ENCODE assay signal across 8 cellular contexts in genomic region chrX:134807039-134807729, GRCh38. TPM values are rescaled to one million over a fixed set of nuclear protein-coding genes. Genes with fewer than 3 reads are reported as not detected.
DNase-seq lines count a peak whose midpoint lies in the region; ATAC-seq, FAIRE-seq and TF ChIP-seq lines count a peak whose summit lies in the region.

No MANE protein-coding gene starts in this region.

- H3K4me3 ChIP-seq in psoas muscle = peak overlapping the region; percentile 68

- H3K4me3 Mint-ChIP-seq in T-helper 17 cell = peak overlapping the region; percentile 91

- DNase-seq in NCI-H1694 (lab: John Stamatoyannopoulos, UW) (peak; percentile 93), T-helper 17 cell (peak; percentile 69 to 80 (median 71)), left ventricle myocardium superior (peak; percentile 87), psoas muscle (peak; percentile 84 to 91), urothelium cell line (ENCODE audit: low spot score) (peak; percentile 67)

- no peak for TF ChIP-seq CTCF in psoas muscle (IDR thresholded peaks at IDR 0.05)

- H3K9me3 ChIP-seq in T-helper 17 cell (ENCODE audit: control insufficient read depth, low read length, poor library complexity, severe bottlenecking) (no peaks in the 10 kb centered on the region), psoas muscle (no peaks in the 10 kb centered on the region)

- H3K4me1 Mint-ChIP-seq in T-helper 17 cell = peaks cover 22% of the 10 kb centered on the region

- no peak for FAIRE-seq in urothelium cell line (lab: Jason Lieb, UNC)

- 1 to 29% (median 1%) methylated on average over 29 to 30 of the region's 30 CpGs for WGBS in psoas muscle, 3 donors

- H3K27ac Mint-ChIP-seq in T-helper 17 cell = peak overlapping the region; percentile 95

- H3K27ac ChIP-seq in angular gyrus (ENCODE audit: low read depth, low read length) (peak overlapping the region; percentile 44), psoas muscle (peak overlapping the region; percentile 71)

- intact Hi-C loops in left ventricle myocardium superior (cut with micrococcal nuclease) = no loop called here
- intact Hi-C loops in psoas muscle (cut with DNase I) = no loop called here

- no peaks in the 10 kb centered on the region for H3K36me3 ChIP-seq in psoas muscle (ENCODE audit: insufficient read depth in 1 of 2, low read depth in 1 of 2)

- no peaks in the 10 kb centered on the region for H3K27me3 Mint-ChIP-seq in T-helper 17 cell

- ATAC-seq in GM18499 (IDR thresholded peaks at IDR 0.05; ENCODE audit: insufficient read depth, unreplicated experiment) (peak; percentile 57), HG02885 (IDR thresholded peaks at IDR 0.05; ENCODE audit: poor library complexity, unreplicated experiment) (peak; percentile 86), T-helper 17 cell (peak; percentile 86), left ventricle myocardium superior (peak; percentile 97), psoas muscle (peak; percentile 86 to 98 (median 94))

- no peaks in the 10 kb centered on the region for H3K4me1 ChIP-seq in psoas muscle

- no peaks in the 10 kb centered on the region for H3K27me3 ChIP-seq in psoas muscle (ENCODE audit: insufficient read depth in 3 of 3, low read length in 2 of 3)

- H3K36me3 Mint-ChIP-seq in T-helper 17 cell (ENCODE audit: low read depth) = no peaks in the 10 kb centered on the region

RNA-seq across cellular contexts. Expression of gene PABIR2, which starts 10.2 kb away (rescaled TPM):
- 10 to 100 TPM; 36.3 to 41.6 TPM for total RNA-seq in T-helper 17 cell
- 10.0 TPM for total RNA-seq in left ventricle myocardium superior
- 1 to 10 TPM; 3.4 to 5.1 (median 4.1) TPM for total RNA-seq in psoas muscle
- 1 to 10 TPM; 2.1 to 5.6 (median 3.6) TPM for polyA plus RNA-seq in psoas muscle

Comparison
In these comparisons a context has a peak if more than half of its experiments do, and no peak if none do; other contexts are left out.
1. Peak in every context shown above with its lines: DNase-seq, ATAC-seq, H3K4me3 ChIP-seq and H3K27ac ChIP-seq.